In genomic region chr6:20497200-20497820, GRCh38 we compare ENCODE assay signal across 16 cellular contexts. TPM values are rescaled to one million over a fixed set of nuclear protein-coding genes. Genes with fewer than 3 reads are reported as not detected.
A peak's percentile ranks its signal among the peaks of the same experiment; 100 is the strongest.
DNase-seq lines count a peak whose midpoint lies in the region; ATAC-seq and TF ChIP-seq lines count a peak whose summit lies in the region.
"Had no signal": no experiment of that assay in that cellular context is flagged by ENCODE, and none has a peak within 500 bp of the region (broad histone marks: within the 10 kb centered on the region; RNA-seq: fewer than 3 reads in every experiment).

No MANE protein-coding gene starts in this region.

- CTCF ChIA-PET in Caco-2 (lab: Charles Lee) = no interaction called here

- H3K9me3 ChIP-seq in mucosa of descending colon = no peaks in the 10 kb centered on the region
- no peaks in the 10 kb centered on the region for H3K9me3 ChIP-seq in osteoblast (ENCODE audit: low read depth, low read length)
- H3K9me3 ChIP-seq in Caco-2 = no peaks in the 10 kb centered on the region
- H3K9me3 ChIP-seq: psoas muscle, testis had no signal

- no peak for ATAC-seq in mucosa of descending colon
- ATAC-seq: psoas muscle had no signal

- TF ChIP-seq CTCF in mucosa of descending colon (IDR thresholded peaks at IDR 0.05) = no peak
- TF ChIP-seq CTCF in osteoblast (IDR thresholded peaks at IDR 0.05; ENCODE audit: extremely low read depth, low read depth, low read length) = no peak
- TF ChIP-seq CTCF in Caco-2 (IDR thresholded peaks at IDR 0.05; ENCODE audit: insufficient read depth in 1 of 2, low read depth in 1 of 2, low read length in 1 of 2, severe bottlenecking in 1 of 2, unreplicated experiment in 1 of 2) = no peak

- BruUV-seq in Caco-2 (replicated peaks; lab: Mats Ljungman, UMichigan) = no TSS peak

- peak; percentile 75 for DNase-seq in DMS 273 (lab: John Stamatoyannopoulos, UW; ENCODE audit: unreplicated experiment)
- peak; percentile 84 for DNase-seq in LHCN-M2 (ENCODE audit: low read depth)
- DNase-seq in dermis blood vessel endothelial cell = peak; percentile 76
- DNase-seq in myocyte (ENCODE audit: low read depth) = peak; percentile 89
- no peak for DNase-seq in mucosa of descending colon
- DNase-seq in osteoblast (ENCODE audit: insufficient read length, low spot score, missing footprints) = no peak
- no peak for DNase-seq in activated naive CD8-positive, alpha-beta T cell treated with anti-CD3 and anti-CD28 coated beads for 36 hours
- no peak for DNase-seq in Caco-2
- DNase-seq: activated CD4-positive, alpha-beta memory T cell treated with anti-CD3 and anti-CD28 coated beads, Interleukin-2, amount 10 ng/mL, durations not matched to agents 7 days and 5 days; anterior cingulate cortex; kidney; NCI-H1105; NCI-H345; psoas muscle; testis had no signal

- POLR2A ChIA-PET in Caco-2 (lab: Charles Lee) = no interaction called here

- no peaks in the 10 kb centered on the region for H3K36me3 Mint-ChIP-seq in activated naive CD8-positive, alpha-beta T cell treated with anti-CD3 and anti-CD28 coated beads for 36 hours
- H3K36me3 Mint-ChIP-seq in Caco-2 (ENCODE audit: insufficient read depth, unreplicated experiment) = peaks cover 5% of the 10 kb centered on the region

- no peaks in the 10 kb centered on the region for H3K79me2 ChIP-seq in osteoblast (ENCODE audit: insufficient read depth, low read length)

- intact Hi-C loops in mucosa of descending colon (cut with DNase I, micrococcal nuclease) = no loop called here
- intact Hi-C loops in Caco-2 (cut with micrococcal nuclease; ENCODE audit: unreplicated experiment) = no loop called here

- H3K4me3 ChIP-seq in mucosa of descending colon (no peak overlapping the region), osteoblast (ENCODE audit: insufficient read depth, low read length) (no peak overlapping the region), Caco-2 (ENCODE audit: low read depth, low read length) (no peak overlapping the region)
- H3K4me3 ChIP-seq: psoas muscle, testis had no signal

- no peaks in the 10 kb centered on the region for H3K27me3 ChIP-seq in osteoblast (ENCODE audit: insufficient read depth, low read length)
- no peaks in the 10 kb centered on the region for H3K27me3 ChIP-seq in Caco-2 (replicated peaks; ENCODE audit: control insufficient read depth, insufficient read depth, low read length)
- H3K27me3 ChIP-seq: testis had no signal

- no peak overlapping the region for H2AFZ ChIP-seq in osteoblast (ENCODE audit: low read length)

- no peak overlapping the region for H3K27ac Mint-ChIP-seq in activated naive CD8-positive, alpha-beta T cell treated with anti-CD3 and anti-CD28 coated beads for 36 hours
- no peak overlapping the region for H3K27ac Mint-ChIP-seq in Caco-2 (ENCODE audit: unreplicated experiment)
- H3K27ac Mint-ChIP-seq: activated CD4-positive, alpha-beta memory T cell treated with anti-CD3 and anti-CD28 coated beads, Interleukin-2, amount 10 ng/mL, durations not matched to agents 7 days and 5 days had no signal

- no peak overlapping the region for H3K4me2 ChIP-seq in osteoblast (ENCODE audit: insufficient read depth, low read length)

- no peak overlapping the region for H3K4me3 Mint-ChIP-seq in activated naive CD8-positive, alpha-beta T cell treated with anti-CD3 and anti-CD28 coated beads for 36 hours
- no peak overlapping the region for H3K4me3 Mint-ChIP-seq in Caco-2 (ENCODE audit: unreplicated experiment)
- H3K4me3 Mint-ChIP-seq: activated CD4-positive, alpha-beta memory T cell treated with anti-CD3 and anti-CD28 coated beads, Interleukin-2, amount 10 ng/mL, durations not matched to agents 7 days and 5 days had no signal

- no peaks in the 10 kb centered on the region for H3K27me3 Mint-ChIP-seq in activated naive CD8-positive, alpha-beta T cell treated with anti-CD3 and anti-CD28 coated beads for 36 hours
- H3K27me3 Mint-ChIP-seq in Caco-2 (ENCODE audit: insufficient read depth, unreplicated experiment) = no peaks in the 10 kb centered on the region
- H3K27me3 Mint-ChIP-seq: activated CD4-positive, alpha-beta memory T cell treated with anti-CD3 and anti-CD28 coated beads, Interleukin-2, amount 10 ng/mL, durations not matched to agents 7 days and 5 days had no signal

- no peaks in the 10 kb centered on the region for H3K4me1 Mint-ChIP-seq in activated naive CD8-positive, alpha-beta T cell treated with anti-CD3 and anti-CD28 coated beads for 36 hours
- H3K4me1 Mint-ChIP-seq in Caco-2 (ENCODE audit: low read depth, unreplicated experiment) = no peaks in the 10 kb centered on the region
- H3K4me1 Mint-ChIP-seq: activated CD4-positive, alpha-beta memory T cell treated with anti-CD3 and anti-CD28 coated beads, Interleukin-2, amount 10 ng/mL, durations not matched to agents 7 days and 5 days had no signal

- no peaks in the 10 kb centered on the region for H3K9me3 Mint-ChIP-seq in activated naive CD8-positive, alpha-beta T cell treated with anti-CD3 and anti-CD28 coated beads for 36 hours
- no peaks in the 10 kb centered on the region for H3K9me3 Mint-ChIP-seq in Caco-2 (ENCODE audit: unreplicated experiment)
- H3K9me3 Mint-ChIP-seq: activated CD4-positive, alpha-beta memory T cell treated with anti-CD3 and anti-CD28 coated beads, Interleukin-2, amount 10 ng/mL, durations not matched to agents 7 days and 5 days had no signal

- H3K4me1 ChIP-seq in mucosa of descending colon (ENCODE audit: low read depth) (no peaks in the 10 kb centered on the region), osteoblast (ENCODE audit: insufficient read depth, low read length) (peaks cover 8% of the 10 kb centered on the region), Caco-2 (no peaks in the 10 kb centered on the region)
- H3K4me1 ChIP-seq: psoas muscle, testis had no signal

- peaks cover 4% of the 10 kb centered on the region for H4K20me1 ChIP-seq in osteoblast (ENCODE audit: insufficient read depth, low read length)

- no peak overlapping the region for H3K27ac ChIP-seq in osteoblast (ENCODE audit: low read depth, low read length)
- H3K27ac ChIP-seq: C4-2B, psoas muscle, testis had no signal

- H3K36me3 ChIP-seq in mucosa of descending colon (ENCODE audit: low read depth) (no peaks in the 10 kb centered on the region), osteoblast (ENCODE audit: insufficient read depth, low read length) (no peaks in the 10 kb centered on the region), Caco-2 (ENCODE audit: control insufficient read depth, insufficient read depth, low read length) (no peaks in the 10 kb centered on the region)

RNA-seq across cellular contexts. Expression of gene CDKAL1, which starts 36.9 kb away (rescaled TPM):
- total RNA-seq in LHCN-M2 (2014; rRNA removed) (16.7 and 17.9 TPM in 2 replicates), dermis blood vessel endothelial cell (24.9 and 28.1 TPM in 2 replicates), myocyte (11.8 and 17.5 TPM in 2 replicates), mucosa of descending colon (10 to 100 TPM; 13.4 to 15.5 (median 15.3) TPM), osteoblast (17.4 and 18.5 TPM in 2 replicates), Caco-2 (2022) (18.7 and 18.8 TPM in 2 replicates)
- 4.9 TPM for polyA plus RNA-seq in LHCN-M2 (2012)
- 5.1 TPM for polyA plus RNA-seq in myocyte (2012)
- 10 to 100 TPM; 22.6 to 22.7 TPM for total RNA-seq in activated naive CD8-positive, alpha-beta T cell treated with anti-CD3 and anti-CD28 coated beads for 36 hours

Comparison
In these comparisons a context has a peak if more than half of its experiments do, and no peak if none do; other contexts are left out.
1. DNase-seq: peak in DMS 273 (single experiment), LHCN-M2 (single experiment), dermis blood vessel endothelial cell (single experiment) and myocyte (single experiment); none in mucosa of descending colon (0 of 3), osteoblast (single experiment), activated naive CD8-positive, alpha-beta T cell treated with anti-CD3 and anti-CD28 coated beads for 36 hours (single experiment) and Caco-2 (0 of 2).